ENCODE assay signal across 14 cellular contexts in genomic region chr5:76737846-76738245, GRCh38. TPM values are rescaled to one million over a fixed set of nuclear protein-coding genes. Genes with fewer than 3 reads are reported as not detected.
A peak's percentile ranks its signal among the peaks of the same experiment; 100 is the strongest.
DNase-seq lines count a peak whose midpoint lies in the region; ATAC-seq and TF ChIP-seq lines count a peak whose summit lies in the region.
"Had no signal": no experiment of that assay in that cellular context is flagged by ENCODE, and none has a peak within 500 bp of the region (broad histone marks: within the 10 kb centered on the region; RNA-seq: fewer than 3 reads in every experiment).

No MANE protein-coding gene starts in this region.

- 87 to 89% (median 88%) methylated on average over 5 of the region's 5 CpGs for WGBS in heart left ventricle, 4 donors
- 98% methylated on average over 5 of the region's 5 CpGs for WGBS in hepatocyte (ENCODE audit: low lambda C conversion rate, missing lambda C conversion rate)
- WGBS in urinary bladder = 84% methylated on average over 5 of the region's 5 CpGs

- H2AFZ ChIP-seq in hepatocyte = no peak overlapping the region

- peak overlapping the region; percentile 58 for H3K27ac ChIP-seq in left ventricle myocardium inferior (replicated peaks)
- peak overlapping the region in 6 of 12 donors; percentile 10 to 81 (median 25) for H3K27ac ChIP-seq in heart left ventricle
- peak overlapping the region; percentile 73 for H3K27ac ChIP-seq in hepatocyte
- peak overlapping the region; percentile 48 for H3K27ac ChIP-seq in urinary bladder (ENCODE audit: low read depth)
- no peak overlapping the region for H3K27ac ChIP-seq in SJCRH30
- H3K27ac ChIP-seq: HL-60, psoas muscle had no signal

- no peak for TF ChIP-seq CTCF in left ventricle myocardium inferior (IDR thresholded peaks at IDR 0.05; ENCODE audit: borderline replicate concordance)
- no peak for TF ChIP-seq CTCF in heart left ventricle (IDR thresholded peaks at IDR 0.05)
- no peak for TF ChIP-seq CTCF in hepatocyte (IDR thresholded peaks at IDR 0.05; ENCODE audit: poor library complexity)

- peaks cover 7% of the 10 kb centered on the region for H3K36me3 ChIP-seq in left ventricle myocardium inferior
- H3K36me3 ChIP-seq in heart left ventricle = peaks cover 0 to 22% (median 8%) of the 10 kb centered on the region in 9 donors
- H3K36me3 ChIP-seq in hepatocyte (replicated peaks; ENCODE audit: insufficient read depth, low read depth) = no peaks in the 10 kb centered on the region
- no peaks in the 10 kb centered on the region for H3K36me3 ChIP-seq in urinary bladder (ENCODE audit: insufficient read depth)
- peaks cover 20% of the 10 kb centered on the region for H3K36me3 ChIP-seq in SJCRH30

- no peak overlapping the region for H3K4me3 Mint-ChIP-seq in T-helper 17 cell

- H3K27me3 ChIP-seq in left ventricle myocardium inferior (ENCODE audit: low read depth) (no peaks in the 10 kb centered on the region), heart left ventricle (no peaks in the 10 kb centered on the region), hepatocyte (no peaks in the 10 kb centered on the region), SJCRH30 (no peaks in the 10 kb centered on the region)

- H4K20me1 ChIP-seq in hepatocyte (ENCODE audit: insufficient read depth, poor library complexity, severe bottlenecking) = no peaks in the 10 kb centered on the region

- H3K4me1 ChIP-seq in left ventricle myocardium inferior = peaks cover 18% of the 10 kb centered on the region
- peaks cover 0 to 41% (median 8%) of the 10 kb centered on the region in 12 donors for H3K4me1 ChIP-seq in heart left ventricle
- H3K4me1 ChIP-seq in hepatocyte (ENCODE audit: insufficient read depth) = no peaks in the 10 kb centered on the region
- H3K4me1 ChIP-seq in urinary bladder (ENCODE audit: insufficient read depth) = no peaks in the 10 kb centered on the region
- peaks cover 17% of the 10 kb centered on the region for H3K4me1 ChIP-seq in SJCRH30
- H3K4me1 ChIP-seq: psoas muscle had no signal

- peaks cover 3% of the 10 kb centered on the region for H3K36me3 Mint-ChIP-seq in T-helper 17 cell (ENCODE audit: low read depth)
- H3K36me3 Mint-ChIP-seq: activated naive CD4-positive, alpha-beta T cell treated with anti-CD3 and anti-CD28 coated beads, Interleukin-2, amount 50 U/mL, for 24 hours; naive B cell had no signal

- ATAC-seq in heart left ventricle (no peak), T-helper 17 cell (no peak)
- ATAC-seq: psoas muscle had no signal

- H3K4me2 ChIP-seq in hepatocyte = no peak overlapping the region

- no peaks in the 10 kb centered on the region for H3K9me2 ChIP-seq in hepatocyte (replicated peaks; ENCODE audit: insufficient read depth)

- H3K27ac Mint-ChIP-seq in T-helper 17 cell = peak overlapping the region; percentile 99

- H3K4me1 Mint-ChIP-seq in T-helper 17 cell = peaks cover 32% of the 10 kb centered on the region

- intact Hi-C loops in left ventricle myocardium inferior (cut with micrococcal nuclease) = no loop called here
- intact Hi-C loops in heart left ventricle (cut with DNase I) = loop anchor here in 1 of 10 donors (2.0 kb wide), 1 partner anchor 21 kb away; the partner anchor contains the start of gene F2R

- DNase-seq in left ventricle myocardium inferior = no peak
- DNase-seq in heart left ventricle = no peak
- no peak for DNase-seq in T-helper 17 cell
- DNase-seq in hepatocyte (ENCODE audit: low spot score) = no peak
- no peak for DNase-seq in midbrain (lab: John Stamatoyannopoulos, UW)
- no peak for DNase-seq in dedifferentiated amniotic fluid mesenchymal stem cell (ENCODE audit: extremely low spot score)
- DNase-seq in SJCRH30 = no peak
- DNase-seq: naive B cell; NCI-H226; psoas muscle; stimulated activated naive CD8-positive, alpha-beta T cell treated with anti-CD3 and anti-CD28 coated beads, Interleukin-15, amount 100 ng/mL, for 72 hours had no signal

- no peaks in the 10 kb centered on the region for H3K79me2 ChIP-seq in hepatocyte

- H3K4me3 ChIP-seq in left ventricle myocardium inferior (no peak overlapping the region), heart left ventricle (no peak overlapping the region), hepatocyte (no peak overlapping the region), urinary bladder (ENCODE audit: low read depth, low read length) (no peak overlapping the region), SJCRH30 (no peak overlapping the region)
- H3K4me3 ChIP-seq: psoas muscle had no signal

- H3K27me3 Mint-ChIP-seq in T-helper 17 cell = peaks cover 5% of the 10 kb centered on the region
- H3K27me3 Mint-ChIP-seq: stimulated activated naive CD8-positive, alpha-beta T cell treated with anti-CD3 and anti-CD28 coated beads, Interleukin-15, amount 100 ng/mL, for 72 hours had no signal

- no peak for TF ChIP-seq POLR2A in heart left ventricle (IDR thresholded peaks at IDR 0.05)

- H3K9me3 ChIP-seq in left ventricle myocardium inferior (replicated peaks) (no peaks in the 10 kb centered on the region), heart left ventricle (no peaks in the 10 kb centered on the region), T-helper 17 cell (ENCODE audit: control insufficient read depth, low read length, poor library complexity, severe bottlenecking) (no peaks in the 10 kb centered on the region), hepatocyte (ENCODE audit: low read depth) (no peaks in the 10 kb centered on the region), SJCRH30 (replicated peaks) (no peaks in the 10 kb centered on the region; the same call in 1 of the 2 replicates)
- H3K9me3 ChIP-seq: psoas muscle had no signal

RNA-seq across cellular contexts. Expression of gene F2R, which starts 21.9 kb away (rescaled TPM):
- 9.4 TPM for total RNA-seq in left ventricle myocardium inferior
- 10 to 100 TPM in 7 of 9 donors, 1 to 10 TPM in 2; 8.6 to 28.2 (median 13.6) TPM for total RNA-seq in heart left ventricle
- polyA plus RNA-seq in heart left ventricle = 10 to 100 TPM in 1 of 2 donors, 1 to 10 TPM in 1; 2.5 to 19.3 TPM
- 10 to 100 TPM in 1 of 2 donors, 1 to 10 TPM in 1; 3.6 to 20.4 TPM for total RNA-seq in T-helper 17 cell
- 48.1 and 48.9 TPM in 2 replicates for total RNA-seq in hepatocyte
- 27.1 and 33.5 TPM in 2 replicates for polyA plus RNA-seq in hepatocyte
- 37.9 TPM for total RNA-seq in urinary bladder
- polyA plus RNA-seq in urinary bladder = 15.0 TPM
- 99.3 and 103 TPM in 2 replicates for total RNA-seq in SJCRH30 (2014; rRNA removed; shearing (Covaris generic))
